Comparison of ENCODE assay signal across 21 cellular contexts in genomic region chr5:31090467-31090866, GRCh38.
"Had no signal": no experiment of that assay in that cellular context is flagged by ENCODE, and none has a peak within 500 bp of the region (broad histone marks: within the 10 kb centered on the region; RNA-seq: fewer than 3 reads in every experiment).

No MANE protein-coding gene starts in this region.

- DNase-seq: hypothalamus; immature natural killer cell; kidney; left colon; left lung; lower lobe of right lung; mammary epithelial cell; mesenchymal stem cell; naive thymus-derived CD8-positive, alpha-beta T cell; nucleus accumbens; stimulated activated CD4-positive, alpha-beta T cell treated with anti-CD3 and anti-CD28 coated beads, Interleukin-4, amount 100 ng/mL, for 24 hours; stimulated activated naive CD4-positive, alpha-beta T cell; uterus had no signal

- ATAC-seq: left colon; left lung; lower lobe of right lung; naive thymus-derived CD8-positive, alpha-beta T cell; sciatic nerve; stimulated activated effector memory CD8-positive, alpha-beta T cell treated with anti-CD3 and anti-CD28 coated beads, Interleukin-12 subunit alpha, Interleukin-12 subunit beta, amount 100 ng/mL, for 72 hours had no signal

- H3K4me3 ChIP-seq: left lung, lower lobe of right lung, right atrium auricular region, skin epidermis, suprapubic skin, tibial nerve, uterus had no signal

- H2AFZ ChIP-seq: parathyroid adenoma had no signal

- FAIRE-seq: islet of Langerhans, kidney had no signal

- H3K4me1 ChIP-seq: left lung, lower lobe of right lung, parathyroid adenoma, right atrium auricular region, suprapubic skin, tibial nerve, uterus had no signal

- H3K9me3 ChIP-seq: lower lobe of right lung, right atrium auricular region, suprapubic skin, tibial nerve, uterus had no signal

- H3K36me3 ChIP-seq: left lung, lower lobe of right lung, right atrium auricular region, suprapubic skin, tibial nerve, uterus had no signal

- H3K27ac ChIP-seq: left lung, lower lobe of right lung, parathyroid adenoma, right atrium auricular region, skin epidermis, suprapubic skin, tibial nerve, uterus had no signal

- H3K27me3 ChIP-seq: left lung, right atrium auricular region, suprapubic skin, tibial nerve, uterus had no signal

- H3K9ac ChIP-seq: parathyroid adenoma had no signal
